Comparison of ENCODE assay signal across 8 cellular contexts in genomic region chr10:59907918-59908807, GRCh38. TPM values are rescaled to one million over a fixed set of nuclear protein-coding genes. Genes with fewer than 3 reads are reported as not detected.
DNase-seq lines count a peak whose midpoint lies in the region; ATAC-seq and TF ChIP-seq lines count a peak whose summit lies in the region.

No MANE protein-coding gene starts in this region.

- ATAC-seq in HG03175 (IDR thresholded peaks at IDR 0.05; ENCODE audit: unreplicated experiment) (peak; percentile 11), sciatic nerve (peak; percentile 71)

- intact Hi-C loops in sciatic nerve (cut with DNase I): loop anchor here (10.0 kb wide), 1 partner anchor 283 kb away; no protein-coding TSS in a partner anchor

- peak; percentile 67 for TF ChIP-seq POLR2A in Raji (IDR thresholded peaks at IDR 0.05; ENCODE audit: insufficient read depth, low read depth, low read length)

- peak overlapping the region; percentile 32 for H3K4me3 ChIP-seq in astrocyte of the cerebellum (ENCODE audit: low read depth, low read length)

- peak; percentile 33 for DNase-seq in SIG-M5 treated with dmso at 0.1 percent for 504 hours (lab: John Stamatoyannopoulos, UW; ENCODE audit: unreplicated experiment)
- DNase-seq in SIG-M5 (lab: John Stamatoyannopoulos, UW): no peak
- peak; percentile 95 for DNase-seq in astrocyte of the cerebellum (ENCODE audit: low read depth)
- DNase-seq in iPS DF 19.7 (ENCODE audit: low read depth, low spot score): peak; percentile 93
- DNase-seq in sciatic nerve (ENCODE audit: low spot score): peak; percentile 63
- DNase-seq in NCI-H1694 (lab: John Stamatoyannopoulos, UW): no peak

- TF ChIP-seq CTCF in astrocyte of the cerebellum (IDR thresholded peaks at IDR 0.05; ENCODE audit: low read depth, low read length, missing control alignments): no peak

- in situ Hi-C loops in astrocyte of the cerebellum (cut with HindIII; ENCODE audit: low sequenced_read_pairs): no loop called here

RNA-seq across cellular contexts. Expression of gene CCDC6, which starts 1.8 kb away (rescaled TPM):
- total RNA-seq in sciatic nerve: 36.2 TPM

Comparison
In these comparisons a context has a peak if more than half of its experiments do, and no peak if none do; other contexts are left out.
1. DNase-seq: peak in SIG-M5 treated with dmso at 0.1 percent for 504 hours (single experiment), astrocyte of the cerebellum (single experiment), iPS DF 19.7 (single experiment) and sciatic nerve (single experiment); none in SIG-M5 (single experiment) and NCI-H1694 (single experiment).